Comparison of ENCODE assay signal across 34 cellular contexts in genomic region chr2:129518937-129519336, GRCh38.
"Had no signal": no experiment of that assay in that cellular context is flagged by ENCODE, and none has a peak within 500 bp of the region (broad histone marks: within the 10 kb centered on the region; RNA-seq: fewer than 3 reads in every experiment).

No MANE protein-coding gene starts in this region.

- H3K27me3 ChIP-seq: MG63 had no signal

- DNase-seq: Karpas-422, Kasumi-1, MG63, MM.1S, NCI-H1048, NCI-H1092, NCI-H1092 treated with DMSO at 0.1 percent for 48 hours, NCI-H1105, NCI-H1105 treated with DMSO at 0.1 percent for 48 hours, NCI-H1417, NCI-H1417 treated with DMSO at 0.1 percent for 48 hours, NCI-H1436, NCI-H1436 treated with DMSO at 0.1 percent for 48 hours, NCI-H146, NCI-H1694, NCI-H1694 treated with DMSO at 0.1 percent for 48 hours, NCI-H187, NCI-H187 treated with DMSO at 0.1 percent for 48 hours, NCI-H1930, NCI-H2029, NCI-H2029 treated with DMSO at 0.1 percent for 48 hours, NCI-H2081, NCI-H2081 treated with DMSO at 0.1 percent for 48 hours, NCI-H2107, NCI-H2171, NCI-H2171 treated with DMSO at 0.1 percent for 48 hours, NCI-H2227 treated with DMSO at 0.1 percent for 48 hours, NCI-H226, NCI-H345, NCI-H446, NCI-H446 treated with DMSO at 0.1 percent for 48 hours, NCI-H510A, NCI-H510A treated with DMSO at 0.1 percent for 48 hours, NCI-H524 had no signal

- H3K4me3 ChIP-seq: MG63 had no signal

- H3K36me3 ChIP-seq: MG63 had no signal
